In the genomic region with DNA sequence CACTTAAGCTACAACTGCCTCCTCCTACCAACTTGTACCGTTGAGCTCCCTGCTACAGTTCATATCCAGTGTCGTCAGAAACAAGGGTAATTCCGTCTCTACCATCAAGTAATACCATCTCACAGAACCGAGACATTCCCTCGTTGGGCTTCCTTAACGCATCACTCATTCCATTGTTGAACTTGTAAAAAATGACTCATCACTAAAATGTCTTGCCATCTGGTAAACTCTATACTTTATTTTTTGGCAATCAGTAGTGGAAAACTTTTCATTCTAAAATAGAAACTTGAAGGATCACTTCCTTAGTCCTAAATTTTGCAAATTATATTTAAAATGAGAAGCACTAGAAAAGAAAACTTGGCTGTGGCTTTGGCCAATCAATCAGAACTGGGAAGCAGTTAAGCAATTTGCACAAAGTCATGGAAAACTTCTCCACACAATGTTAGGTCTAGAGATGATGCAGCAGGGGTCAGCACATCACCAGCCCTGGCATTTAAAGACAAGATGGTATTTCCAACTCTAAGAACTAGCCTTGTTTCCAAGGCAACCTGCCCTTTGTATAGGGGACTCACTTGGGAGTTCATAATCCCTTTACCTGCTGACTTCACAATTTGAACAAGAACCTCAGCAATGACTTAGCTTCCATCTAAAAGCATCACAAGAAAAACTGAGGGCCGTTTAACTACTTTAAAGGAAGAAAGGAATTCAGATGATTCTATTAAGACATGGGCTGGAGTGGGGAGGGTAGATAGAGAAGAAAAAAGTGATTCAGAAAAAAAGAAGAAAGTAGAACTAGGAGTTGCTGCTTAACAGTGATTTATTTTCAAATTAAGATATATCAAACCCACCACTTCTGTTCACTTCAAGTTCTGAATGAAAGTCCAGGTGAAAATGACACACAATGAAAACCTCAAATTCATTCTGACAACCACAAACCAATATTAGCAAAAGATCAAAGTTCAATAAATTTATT, we compare ENCODE assay signal across 8 cellular contexts.
DNase-seq lines count a peak whose midpoint lies in the region; ATAC-seq and TF ChIP-seq lines count a peak whose summit lies in the region.

No MANE protein-coding gene starts in this region.

- intact Hi-C loops in PC-9 (cut with micrococcal nuclease; ENCODE audit: unreplicated experiment) = loop anchor here (2.0 to 5.0 kb wide), 2 partner anchors 112 to 1020 kb away; no protein-coding TSS in a partner anchor

- peak; percentile 20 for TF ChIP-seq CTCF in GM10266 (IDR thresholded peaks at IDR 0.05; ENCODE audit: control insufficient read depth, insufficient read depth, low read depth, missing control alignments)
- TF ChIP-seq CTCF in PC-9 (conservative IDR thresholded peaks at IDR 0.05) = no peak
- TF ChIP-seq CTCF in fibroblast of pulmonary artery (IDR thresholded peaks at IDR 0.05; ENCODE audit: low read length, missing control alignments) = peak; percentile 33
- no peak for TF ChIP-seq CTCF in omental fat pad (IDR thresholded peaks at IDR 0.05)

- POLR2A ChIA-PET in PC-9 (lab: Charles Lee; ENCODE audit: unreplicated experiment) = interaction anchor here (0.7 kb wide), 1 partner anchor 55 kb away, joined by 3 read pairs; no protein-coding TSS in a partner anchor

- no peaks in the 10 kb centered on the region for H3K9me3 ChIP-seq in PC-9 (ENCODE audit: insufficient read depth, low read depth)

- CTCF ChIA-PET in PC-9 (lab: Charles Lee) = interaction anchor here (0.6 kb wide), 1 partner anchor 163 kb away, joined by 3 read pairs; no protein-coding TSS in a partner anchor

- no peaks in the 10 kb centered on the region for H4K20me1 ChIP-seq in PC-9 (ENCODE audit: insufficient read depth)

- ATAC-seq in omental fat pad (ENCODE audit: low FRiP score) = peak; percentile 65
- no peak for ATAC-seq in HG02970 (IDR thresholded peaks at IDR 0.05; ENCODE audit: low FRiP score, unreplicated experiment)
- ATAC-seq in HG03108 (IDR thresholded peaks at IDR 0.05; ENCODE audit: unreplicated experiment) = no peak

- DNase-seq in GM10266 (ENCODE audit: extremely low spot score) (no peak), PC-9 (peak; percentile 31 to 76), fibroblast of pulmonary artery (ENCODE audit: low read depth) (peak; percentile 98), omental fat pad (ENCODE audit: low spot score) (no peak), GF-D8 (lab: John Stamatoyannopoulos, UW) (no peak)
- DNase-seq in stimulated activated CD4-positive, alpha-beta T cell treated with anti-CD3 and anti-CD28 coated beads, Interleukin-4, amount 100 ng/mL, for 1 hour = no peak

- H3K4me1 ChIP-seq in PC-9 (replicated peaks; ENCODE audit: insufficient read depth) = peaks cover 33% of the 10 kb centered on the region

- peak overlapping the region; percentile 65 for H3K4me2 ChIP-seq in PC-9

- H3F3A ChIP-seq in PC-9 (ENCODE audit: insufficient read depth, low read depth) = peaks cover 31% of the 10 kb centered on the region; the same call in 1 of the 2 replicates

- no peak overlapping the region for H3K4me3 ChIP-seq in PC-9
- peak overlapping the region; percentile 25 for H3K4me3 ChIP-seq in fibroblast of pulmonary artery (replicated peaks; ENCODE audit: low read depth, low read length)

- H3K27ac ChIP-seq in PC-9 = peak overlapping the region; percentile 36; the same call in 1 of the 2 replicates

- H3K27me3 ChIP-seq in PC-9 (ENCODE audit: insufficient read depth, low read depth) = no peaks in the 10 kb centered on the region

- no peaks in the 10 kb centered on the region for H3K9me2 ChIP-seq in PC-9 (ENCODE audit: insufficient read depth)

- H2AFZ ChIP-seq in PC-9 = no peak overlapping the region

- H3K79me2 ChIP-seq in PC-9 (ENCODE audit: low read depth) = peaks cover 49% of the 10 kb centered on the region

- no peaks in the 10 kb centered on the region for H3K36me3 ChIP-seq in PC-9 (ENCODE audit: low read depth)

- TSS peak; percentile 14 for BruUV-seq in PC-9 (replicated peaks; lab: Mats Ljungman, UMichigan)

Comparison
In these comparisons a context has a peak if more than half of its experiments do, and no peak if none do; other contexts are left out.
1. DNase-seq: peak in PC-9 (2 of 2) and fibroblast of pulmonary artery (single experiment); none in GM10266 (single experiment), omental fat pad (single experiment), stimulated activated CD4-positive, alpha-beta T cell treated with anti-CD3 and anti-CD28 coated beads, Interleukin-4, amount 100 ng/mL, for 1 hour (single experiment) and GF-D8 (single experiment).
2. CTCF ChIP-seq: peak in GM10266 (single experiment) and fibroblast of pulmonary artery (single experiment); none in PC-9 (single experiment) and omental fat pad (0 of 3).